2 cellular contexts compared by ENCODE assay signal in the genomic region with DNA sequence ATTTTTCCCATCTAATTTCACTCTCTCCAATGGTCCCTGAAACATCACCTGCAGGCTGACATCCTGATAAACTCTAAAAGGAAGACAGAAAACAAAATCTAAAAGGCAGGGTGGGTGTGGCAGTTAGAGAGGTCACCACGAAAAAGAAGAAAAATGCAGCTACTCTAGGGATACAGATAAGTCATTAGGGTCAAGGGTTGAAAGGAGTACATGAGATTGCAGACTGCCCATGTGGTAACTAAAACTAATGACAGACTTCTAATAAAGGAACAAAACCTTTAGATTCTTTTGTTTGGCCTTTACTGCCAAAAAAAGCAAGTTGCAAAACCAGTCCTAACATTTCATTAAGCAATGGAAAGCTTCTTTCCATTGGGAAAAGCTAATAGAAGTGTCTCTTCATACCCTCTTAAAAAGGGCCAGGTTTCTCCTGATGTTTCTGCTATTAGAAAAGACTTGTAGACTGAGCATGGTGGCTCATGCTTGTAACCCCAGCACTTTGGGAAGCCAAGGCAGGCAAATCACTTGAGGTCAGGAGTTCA.
TF ChIP-seq lines count a peak whose summit lies in the region.

No MANE protein-coding gene starts in this region.

TF ChIP-seq in liver, 16 proteins besides CTCF, POLR2A, EP300 and RAD21:
- no peak for TF ChIP-seq YY1 (IDR thresholded peaks at IDR 0.05)
- peak in 1 of 2 donors; percentile 53 for TF ChIP-seq HNF4A (conservative IDR thresholded peaks at IDR 0.05)
- TF ChIP-seq NR2F2 (IDR thresholded peaks at IDR 0.05), result peak; percentile 28
- no peak for TF ChIP-seq FOXA1 (IDR thresholded peaks at IDR 0.05)
- TF ChIP-seq, protein P1, sequence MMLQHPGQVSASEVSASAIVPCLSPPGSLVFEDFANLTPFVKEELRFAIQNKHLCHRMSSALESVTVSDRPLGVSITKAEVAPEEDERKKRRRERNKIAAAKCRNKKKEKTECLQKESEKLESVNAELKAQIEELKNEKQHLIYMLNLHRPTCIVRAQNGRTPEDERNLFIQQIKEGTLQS (IDR thresholded peaks at IDR 0.05), result peak; percentile 32
- TF ChIP-seq, protein P2, sequence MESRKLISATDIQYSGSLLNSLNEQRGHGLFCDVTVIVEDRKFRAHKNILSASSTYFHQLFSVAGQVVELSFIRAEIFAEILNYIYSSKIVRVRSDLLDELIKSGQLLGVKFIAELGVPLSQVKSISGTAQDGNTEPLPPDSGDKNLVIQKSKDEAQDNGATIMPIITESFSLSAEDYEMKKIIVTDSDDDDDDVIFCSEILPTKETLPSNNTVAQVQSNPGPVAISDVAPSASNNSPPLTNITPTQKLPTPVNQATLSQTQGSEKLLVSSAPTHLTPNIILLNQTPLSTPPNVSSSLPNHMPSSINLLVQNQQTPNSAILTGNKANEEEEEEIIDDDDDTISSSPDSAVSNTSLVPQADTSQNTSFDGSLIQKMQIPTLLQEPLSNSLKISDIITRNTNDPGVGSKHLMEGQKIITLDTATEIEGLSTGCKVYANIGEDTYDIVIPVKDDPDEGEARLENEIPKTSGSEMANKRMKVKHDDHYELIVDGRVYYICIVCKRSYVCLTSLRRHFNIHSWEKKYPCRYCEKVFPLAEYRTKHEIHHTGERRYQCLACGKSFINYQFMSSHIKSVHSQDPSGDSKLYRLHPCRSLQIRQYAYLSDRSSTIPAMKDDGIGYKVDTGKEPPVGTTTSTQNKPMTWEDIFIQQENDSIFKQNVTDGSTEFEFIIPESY (IDR thresholded peaks at IDR 0.05), result no peak
- TF ChIP-seq, protein P3, sequence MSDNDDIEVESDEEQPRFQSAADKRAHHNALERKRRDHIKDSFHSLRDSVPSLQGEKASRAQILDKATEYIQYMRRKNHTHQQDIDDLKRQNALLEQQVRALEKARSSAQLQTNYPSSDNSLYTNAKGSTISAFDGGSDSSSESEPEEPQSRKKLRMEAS (IDR thresholded peaks at IDR 0.05), result peak; percentile 26
- TF ChIP-seq FOXA2 (IDR thresholded peaks at IDR 0.05), result no peak
- peak in 1 of 2 donors; percentile 55 for TF ChIP-seq EGR1 (IDR thresholded peaks at IDR 0.05; ENCODE audit: low read depth in 2 of 2)
- no peak for TF ChIP-seq GABPA (IDR thresholded peaks at IDR 0.05 in 1 of 2, conservative IDR thresholded peaks at IDR 0.05 in 1 of 2)
- no peak for TF ChIP-seq TAF1 (conservative IDR thresholded peaks at IDR 0.05)
- TF ChIP-seq, protein P4, sequence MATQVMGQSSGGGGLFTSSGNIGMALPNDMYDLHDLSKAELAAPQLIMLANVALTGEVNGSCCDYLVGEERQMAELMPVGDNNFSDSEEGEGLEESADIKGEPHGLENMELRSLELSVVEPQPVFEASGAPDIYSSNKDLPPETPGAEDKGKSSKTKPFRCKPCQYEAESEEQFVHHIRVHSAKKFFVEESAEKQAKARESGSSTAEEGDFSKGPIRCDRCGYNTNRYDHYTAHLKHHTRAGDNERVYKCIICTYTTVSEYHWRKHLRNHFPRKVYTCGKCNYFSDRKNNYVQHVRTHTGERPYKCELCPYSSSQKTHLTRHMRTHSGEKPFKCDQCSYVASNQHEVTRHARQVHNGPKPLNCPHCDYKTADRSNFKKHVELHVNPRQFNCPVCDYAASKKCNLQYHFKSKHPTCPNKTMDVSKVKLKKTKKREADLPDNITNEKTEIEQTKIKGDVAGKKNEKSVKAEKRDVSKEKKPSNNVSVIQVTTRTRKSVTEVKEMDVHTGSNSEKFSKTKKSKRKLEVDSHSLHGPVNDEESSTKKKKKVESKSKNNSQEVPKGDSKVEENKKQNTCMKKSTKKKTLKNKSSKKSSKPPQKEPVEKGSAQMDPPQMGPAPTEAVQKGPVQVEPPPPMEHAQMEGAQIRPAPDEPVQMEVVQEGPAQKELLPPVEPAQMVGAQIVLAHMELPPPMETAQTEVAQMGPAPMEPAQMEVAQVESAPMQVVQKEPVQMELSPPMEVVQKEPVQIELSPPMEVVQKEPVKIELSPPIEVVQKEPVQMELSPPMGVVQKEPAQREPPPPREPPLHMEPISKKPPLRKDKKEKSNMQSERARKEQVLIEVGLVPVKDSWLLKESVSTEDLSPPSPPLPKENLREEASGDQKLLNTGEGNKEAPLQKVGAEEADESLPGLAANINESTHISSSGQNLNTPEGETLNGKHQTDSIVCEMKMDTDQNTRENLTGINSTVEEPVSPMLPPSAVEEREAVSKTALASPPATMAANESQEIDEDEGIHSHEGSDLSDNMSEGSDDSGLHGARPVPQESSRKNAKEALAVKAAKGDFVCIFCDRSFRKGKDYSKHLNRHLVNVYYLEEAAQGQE (IDR thresholded peaks at IDR 0.05), result no peak
- TF ChIP-seq JUND (IDR thresholded peaks at IDR 0.05), result peak in 1 of 2 donors; percentile 22
- peak; percentile 39 to 54 for TF ChIP-seq RXRA (IDR thresholded peaks at IDR 0.05)
- TF ChIP-seq HNF4G (IDR thresholded peaks at IDR 0.05), result no peak
- no peak for TF ChIP-seq SP1 (IDR thresholded peaks at IDR 0.05)

TF ChIP-seq in HepG2, 621 proteins besides CTCF, POLR2A, EP300 and RAD21:
- TF ChIP-seq FOXA3 (CRISPR knock-in tag; IDR thresholded peaks at IDR 0.05) (no peak), ESRRA (CRISPR knock-in tag; IDR thresholded peaks at IDR 0.05; ENCODE audit: low read depth) (no peak), SATB2 (CRISPR knock-in tag; IDR thresholded peaks at IDR 0.05) (no peak), ZBTB7B (CRISPR knock-in tag; IDR thresholded peaks at IDR 0.05) (no peak), ZNF777 (CRISPR knock-in tag; IDR thresholded peaks at IDR 0.05) (no peak), YEATS4 (CRISPR knock-in tag; IDR thresholded peaks at IDR 0.05; ENCODE audit: borderline replicate concordance) (no peak)
- TF ChIP-seq, protein P5, sequence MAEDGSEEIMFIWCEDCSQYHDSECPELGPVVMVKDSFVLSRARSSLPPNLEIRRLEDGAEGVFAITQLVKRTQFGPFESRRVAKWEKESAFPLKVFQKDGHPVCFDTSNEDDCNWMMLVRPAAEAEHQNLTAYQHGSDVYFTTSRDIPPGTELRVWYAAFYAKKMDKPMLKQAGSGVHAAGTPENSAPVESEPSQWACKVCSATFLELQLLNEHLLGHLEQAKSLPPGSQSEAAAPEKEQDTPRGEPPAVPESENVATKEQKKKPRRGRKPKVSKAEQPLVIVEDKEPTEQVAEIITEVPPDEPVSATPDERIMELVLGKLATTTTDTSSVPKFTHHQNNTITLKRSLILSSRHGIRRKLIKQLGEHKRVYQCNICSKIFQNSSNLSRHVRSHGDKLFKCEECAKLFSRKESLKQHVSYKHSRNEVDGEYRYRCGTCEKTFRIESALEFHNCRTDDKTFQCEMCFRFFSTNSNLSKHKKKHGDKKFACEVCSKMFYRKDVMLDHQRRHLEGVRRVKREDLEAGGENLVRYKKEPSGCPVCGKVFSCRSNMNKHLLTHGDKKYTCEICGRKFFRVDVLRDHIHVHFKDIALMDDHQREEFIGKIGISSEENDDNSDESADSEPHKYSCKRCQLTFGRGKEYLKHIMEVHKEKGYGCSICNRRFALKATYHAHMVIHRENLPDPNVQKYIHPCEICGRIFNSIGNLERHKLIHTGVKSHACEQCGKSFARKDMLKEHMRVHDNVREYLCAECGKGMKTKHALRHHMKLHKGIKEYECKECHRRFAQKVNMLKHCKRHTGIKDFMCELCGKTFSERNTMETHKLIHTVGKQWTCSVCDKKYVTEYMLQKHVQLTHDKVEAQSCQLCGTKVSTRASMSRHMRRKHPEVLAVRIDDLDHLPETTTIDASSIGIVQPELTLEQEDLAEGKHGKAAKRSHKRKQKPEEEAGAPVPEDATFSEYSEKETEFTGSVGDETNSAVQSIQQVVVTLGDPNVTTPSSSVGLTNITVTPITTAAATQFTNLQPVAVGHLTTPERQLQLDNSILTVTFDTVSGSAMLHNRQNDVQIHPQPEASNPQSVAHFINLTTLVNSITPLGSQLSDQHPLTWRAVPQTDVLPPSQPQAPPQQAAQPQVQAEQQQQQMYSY (CRISPR knock-in tag; IDR thresholded peaks at IDR 0.05), result no peak
- TF ChIP-seq, protein P6, sequence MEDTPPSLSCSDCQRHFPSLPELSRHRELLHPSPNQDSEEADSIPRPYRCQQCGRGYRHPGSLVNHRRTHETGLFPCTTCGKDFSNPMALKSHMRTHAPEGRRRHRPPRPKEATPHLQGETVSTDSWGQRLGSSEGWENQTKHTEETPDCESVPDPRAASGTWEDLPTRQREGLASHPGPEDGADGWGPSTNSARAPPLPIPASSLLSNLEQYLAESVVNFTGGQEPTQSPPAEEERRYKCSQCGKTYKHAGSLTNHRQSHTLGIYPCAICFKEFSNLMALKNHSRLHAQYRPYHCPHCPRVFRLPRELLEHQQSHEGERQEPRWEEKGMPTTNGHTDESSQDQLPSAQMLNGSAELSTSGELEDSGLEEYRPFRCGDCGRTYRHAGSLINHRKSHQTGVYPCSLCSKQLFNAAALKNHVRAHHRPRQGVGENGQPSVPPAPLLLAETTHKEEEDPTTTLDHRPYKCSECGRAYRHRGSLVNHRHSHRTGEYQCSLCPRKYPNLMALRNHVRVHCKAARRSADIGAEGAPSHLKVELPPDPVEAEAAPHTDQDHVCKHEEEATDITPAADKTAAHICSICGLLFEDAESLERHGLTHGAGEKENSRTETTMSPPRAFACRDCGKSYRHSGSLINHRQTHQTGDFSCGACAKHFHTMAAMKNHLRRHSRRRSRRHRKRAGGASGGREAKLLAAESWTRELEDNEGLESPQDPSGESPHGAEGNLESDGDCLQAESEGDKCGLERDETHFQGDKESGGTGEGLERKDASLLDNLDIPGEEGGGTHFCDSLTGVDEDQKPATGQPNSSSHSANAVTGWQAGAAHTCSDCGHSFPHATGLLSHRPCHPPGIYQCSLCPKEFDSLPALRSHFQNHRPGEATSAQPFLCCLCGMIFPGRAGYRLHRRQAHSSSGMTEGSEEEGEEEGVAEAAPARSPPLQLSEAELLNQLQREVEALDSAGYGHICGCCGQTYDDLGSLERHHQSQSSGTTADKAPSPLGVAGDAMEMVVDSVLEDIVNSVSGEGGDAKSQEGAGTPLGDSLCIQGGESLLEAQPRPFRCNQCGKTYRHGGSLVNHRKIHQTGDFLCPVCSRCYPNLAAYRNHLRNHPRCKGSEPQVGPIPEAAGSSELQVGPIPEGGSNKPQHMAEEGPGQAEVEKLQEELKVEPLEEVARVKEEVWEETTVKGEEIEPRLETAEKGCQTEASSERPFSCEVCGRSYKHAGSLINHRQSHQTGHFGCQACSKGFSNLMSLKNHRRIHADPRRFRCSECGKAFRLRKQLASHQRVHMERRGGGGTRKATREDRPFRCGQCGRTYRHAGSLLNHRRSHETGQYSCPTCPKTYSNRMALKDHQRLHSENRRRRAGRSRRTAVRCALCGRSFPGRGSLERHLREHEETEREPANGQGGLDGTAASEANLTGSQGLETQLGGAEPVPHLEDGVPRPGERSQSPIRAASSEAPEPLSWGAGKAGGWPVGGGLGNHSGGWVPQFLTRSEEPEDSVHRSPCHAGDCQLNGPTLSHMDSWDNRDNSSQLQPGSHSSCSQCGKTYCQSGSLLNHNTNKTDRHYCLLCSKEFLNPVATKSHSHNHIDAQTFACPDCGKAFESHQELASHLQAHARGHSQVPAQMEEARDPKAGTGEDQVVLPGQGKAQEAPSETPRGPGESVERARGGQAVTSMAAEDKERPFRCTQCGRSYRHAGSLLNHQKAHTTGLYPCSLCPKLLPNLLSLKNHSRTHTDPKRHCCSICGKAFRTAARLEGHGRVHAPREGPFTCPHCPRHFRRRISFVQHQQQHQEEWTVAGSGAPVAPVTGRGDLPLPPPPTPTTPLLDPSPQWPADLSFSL (CRISPR knock-in tag; IDR thresholded peaks at IDR 0.05), result no peak
- TF ChIP-seq, protein P7, sequence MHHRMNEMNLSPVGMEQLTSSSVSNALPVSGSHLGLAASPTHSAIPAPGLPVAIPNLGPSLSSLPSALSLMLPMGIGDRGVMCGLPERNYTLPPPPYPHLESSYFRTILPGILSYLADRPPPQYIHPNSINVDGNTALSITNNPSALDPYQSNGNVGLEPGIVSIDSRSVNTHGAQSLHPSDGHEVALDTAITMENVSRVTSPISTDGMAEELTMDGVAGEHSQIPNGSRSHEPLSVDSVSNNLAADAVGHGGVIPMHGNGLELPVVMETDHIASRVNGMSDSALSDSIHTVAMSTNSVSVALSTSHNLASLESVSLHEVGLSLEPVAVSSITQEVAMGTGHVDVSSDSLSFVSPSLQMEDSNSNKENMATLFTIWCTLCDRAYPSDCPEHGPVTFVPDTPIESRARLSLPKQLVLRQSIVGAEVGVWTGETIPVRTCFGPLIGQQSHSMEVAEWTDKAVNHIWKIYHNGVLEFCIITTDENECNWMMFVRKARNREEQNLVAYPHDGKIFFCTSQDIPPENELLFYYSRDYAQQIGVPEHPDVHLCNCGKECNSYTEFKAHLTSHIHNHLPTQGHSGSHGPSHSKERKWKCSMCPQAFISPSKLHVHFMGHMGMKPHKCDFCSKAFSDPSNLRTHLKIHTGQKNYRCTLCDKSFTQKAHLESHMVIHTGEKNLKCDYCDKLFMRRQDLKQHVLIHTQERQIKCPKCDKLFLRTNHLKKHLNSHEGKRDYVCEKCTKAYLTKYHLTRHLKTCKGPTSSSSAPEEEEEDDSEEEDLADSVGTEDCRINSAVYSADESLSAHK (CRISPR knock-in tag; IDR thresholded peaks at IDR 0.05; ENCODE audit: borderline replicate concordance), result no peak
